ENCODE assay signal across 1 cellular context in genomic region chr15:52098328-52098727, GRCh38.
TF ChIP-seq lines count a peak whose summit lies in the region.

No MANE protein-coding gene starts in this region.

TF ChIP-seq in IMR-90, 13 proteins besides CTCF, POLR2A, EP300 and RAD21 (continued from another document):
- no peak for TF ChIP-seq MXI1 (IDR thresholded peaks at IDR 0.05; ENCODE audit: borderline replicate concordance, low read depth, low read length)
